ENCODE assay signal across 8 cellular contexts in the genomic region with DNA sequence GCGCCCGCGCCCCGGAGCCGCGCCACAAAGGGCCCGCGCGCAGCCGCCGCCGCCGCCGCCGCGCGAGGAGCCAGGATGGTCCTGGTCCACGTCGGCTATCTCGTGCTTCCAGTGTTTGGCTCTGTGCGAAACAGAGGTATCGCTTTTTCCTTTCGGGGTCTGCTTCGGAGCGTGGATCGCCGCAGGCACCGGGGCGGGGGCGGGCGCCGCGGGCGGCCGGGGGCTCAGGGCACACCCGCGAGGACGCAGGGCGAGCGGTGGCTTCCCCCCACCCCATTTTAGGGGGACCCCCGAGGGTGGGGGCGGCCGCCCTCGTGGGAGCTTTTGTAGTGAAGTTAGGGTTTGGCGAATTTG.
DNase-seq lines count a peak whose midpoint lies in the region; ATAC-seq and TF ChIP-seq lines count a peak whose summit lies in the region.

No MANE protein-coding gene starts in this region.

- H3K9me3 Mint-ChIP-seq in effector memory CD8-positive, alpha-beta T cell = no peaks in the 10 kb centered on the region
- H3K9me3 Mint-ChIP-seq in neural crest cell = no peaks in the 10 kb centered on the region

- TF ChIP-seq POLR2A in GM18505 (IDR thresholded peaks at IDR 0.05; ENCODE audit: borderline replicate concordance, extremely low read depth, insufficient read depth, insufficient read length) = no peak

- H3K4me3 Mint-ChIP-seq in effector memory CD8-positive, alpha-beta T cell = peak overlapping the region; percentile 81 to 94
- H3K4me3 Mint-ChIP-seq in neural crest cell = peak overlapping the region; percentile 97

- peak overlapping the region; percentile 70 for H3K4me3 ChIP-seq in BE2C (ENCODE audit: low read depth, low read length)
- H3K4me3 ChIP-seq in Jurkat, Clone E6-1 (ENCODE audit: low read length) = peak overlapping the region; percentile 64

- H3K4me1 Mint-ChIP-seq in effector memory CD8-positive, alpha-beta T cell (ENCODE audit: low read depth in 2 of 2) = peaks cover 30 to 38% of the 10 kb centered on the region in 2 donors
- H3K4me1 Mint-ChIP-seq in neural crest cell = peaks cover 59% of the 10 kb centered on the region

- no peak for TF ChIP-seq CTCF in BE2C (IDR thresholded peaks at IDR 0.05; ENCODE audit: low read depth, low read length)
- TF ChIP-seq CTCF in neural crest cell (conservative IDR thresholded peaks at IDR 0.05) = no peak

- H3K27me3 ChIP-seq in BE2C = no peaks in the 10 kb centered on the region

- H3K36me3 Mint-ChIP-seq in effector memory CD8-positive, alpha-beta T cell (ENCODE audit: insufficient read depth) = peaks cover 15% of the 10 kb centered on the region
- peaks cover 2% of the 10 kb centered on the region for H3K36me3 Mint-ChIP-seq in neural crest cell (ENCODE audit: low read depth)

- no peak for DNase-seq in BE2C
- no peak for DNase-seq in Jurkat, Clone E6-1 (ENCODE audit: low read depth, low spot score)
- DNase-seq in effector memory CD8-positive, alpha-beta T cell = no peak
- no peak for DNase-seq in neural crest cell (ENCODE audit: low read depth, low spot score)
- DNase-seq in NCI-H2171 (lab: John Stamatoyannopoulos, UW) = no peak
- no peak for DNase-seq in ureter (ENCODE audit: low spot score)

- H3K27ac Mint-ChIP-seq in effector memory CD8-positive, alpha-beta T cell = no peak overlapping the region
- no peak overlapping the region for H3K27ac Mint-ChIP-seq in neural crest cell (ENCODE audit: unreplicated experiment)

- no peaks in the 10 kb centered on the region for H3K9me3 ChIP-seq in BE2C

- H3K27me3 Mint-ChIP-seq in effector memory CD8-positive, alpha-beta T cell = peaks cover 61 to 73% of the 10 kb centered on the region in 2 donors
- peaks cover 14% of the 10 kb centered on the region for H3K27me3 Mint-ChIP-seq in neural crest cell (ENCODE audit: low read depth)

- H3K36me3 ChIP-seq in BE2C = no peaks in the 10 kb centered on the region

- H3K4me1 ChIP-seq in BE2C = peaks cover 7% of the 10 kb centered on the region

- ATAC-seq in effector memory CD8-positive, alpha-beta T cell (replicated peaks) = peak; percentile 46
- no peak for ATAC-seq in GM21390 (IDR thresholded peaks at IDR 0.05; ENCODE audit: unreplicated experiment)
- no peak for ATAC-seq in GM18505 (IDR thresholded peaks at IDR 0.05; ENCODE audit: unreplicated experiment)
